In genomic region chr1:202323731-202324130, GRCh38 we compare ENCODE assay signal across 20 cellular contexts. TPM values are rescaled to one million over a fixed set of nuclear protein-coding genes. Genes with fewer than 3 reads are reported as not detected.
A peak's percentile ranks its signal among the peaks of the same experiment; 100 is the strongest.
DNase-seq lines count a peak whose midpoint lies in the region; ATAC-seq and TF ChIP-seq lines count a peak whose summit lies in the region.
"Had no signal": no experiment of that assay in that cellular context is flagged by ENCODE, and none has a peak within 500 bp of the region (broad histone marks: within the 10 kb centered on the region; RNA-seq: fewer than 3 reads in every experiment).

No MANE protein-coding gene starts in this region.

- ATAC-seq in effector memory CD8-positive, alpha-beta T cell (replicated peaks): no peak
- ATAC-seq in natural killer cell: no peak
- ATAC-seq: A549, GM23338, PC-3 had no signal

- peak overlapping the region; percentile 9 to 32 for H3K27ac Mint-ChIP-seq in effector memory CD8-positive, alpha-beta T cell
- H3K27ac Mint-ChIP-seq in natural killer cell: peak overlapping the region in 1 of 2 donors; percentile 27
- H3K27ac Mint-ChIP-seq: GM23338 had no signal

- no peak overlapping the region for H3K27ac ChIP-seq in testis
- H3K27ac ChIP-seq: A549 had no signal

- 78 to 80% methylated on average over 4 of the region's 4 CpGs for WGBS in testis, 2 donors

- no peaks in the 10 kb centered on the region for H3K9me3 ChIP-seq in testis
- H3K9me3 ChIP-seq: A549, SK-N-SH had no signal

- H3K9me3 Mint-ChIP-seq in effector memory CD8-positive, alpha-beta T cell: no peaks in the 10 kb centered on the region
- H3K9me3 Mint-ChIP-seq in natural killer cell: no peaks in the 10 kb centered on the region
- H3K9me3 Mint-ChIP-seq: CD8-positive, alpha-beta memory T cell; GM23338 had no signal

- H3K36me3 ChIP-seq in testis (ENCODE audit: low read depth, missing control alignments): no peaks in the 10 kb centered on the region

- H3K4me3 Mint-ChIP-seq in effector memory CD8-positive, alpha-beta T cell: no peak overlapping the region
- H3K4me3 Mint-ChIP-seq in natural killer cell: no peak overlapping the region
- H3K4me3 Mint-ChIP-seq: CD8-positive, alpha-beta memory T cell; GM23338 had no signal

- peaks cover 0 to 2% of the 10 kb centered on the region in 2 donors for H3K4me1 Mint-ChIP-seq in effector memory CD8-positive, alpha-beta T cell (ENCODE audit: low read depth in 2 of 2)
- no peaks in the 10 kb centered on the region for H3K4me1 Mint-ChIP-seq in natural killer cell
- H3K4me1 Mint-ChIP-seq: CD8-positive, alpha-beta memory T cell had no signal

- intact Hi-C loops in testis (cut with DNase I; ENCODE audit: low total_unique reads): no loop called here
- intact Hi-C loops in natural killer cell (cut with micrococcal nuclease): no loop called here

- no peaks in the 10 kb centered on the region for H3K27me3 ChIP-seq in testis

- no peaks in the 10 kb centered on the region for H3K4me1 ChIP-seq in testis
- H3K4me1 ChIP-seq: A549 had no signal

- H3K36me3 Mint-ChIP-seq in effector memory CD8-positive, alpha-beta T cell (ENCODE audit: insufficient read depth): peaks cover 3% of the 10 kb centered on the region
- H3K36me3 Mint-ChIP-seq in natural killer cell: no peaks in the 10 kb centered on the region

- TF ChIP-seq CTCF in testis (IDR thresholded peaks at IDR 0.05) (no peak), natural killer cell (IDR thresholded peaks at IDR 0.05) (no peak)

- H3K4me3 ChIP-seq in testis: no peak overlapping the region
- H3K4me3 ChIP-seq: A549, GM23338 had no signal

- peak; percentile 4 for DNase-seq in NCI-H748 (lab: John Stamatoyannopoulos, UW; ENCODE audit: unreplicated experiment)
- DNase-seq in NCI-H748 treated with DMSO at 0.1 percent for 48 hours (lab: John Stamatoyannopoulos, UW): no peak
- DNase-seq in NCI-H146 treated with DMSO at 0.1 percent for 48 hours (lab: John Stamatoyannopoulos, UW; ENCODE audit: unreplicated experiment): peak; percentile 42
- DNase-seq in effector memory CD8-positive, alpha-beta T cell: no peak
- DNase-seq in testis: peak; percentile 1
- DNase-seq in NCI-H226: no peak
- DNase-seq in natural killer cell: no peak
- no peak for DNase-seq in T-helper 9 cell
- DNase-seq: CD8-positive, alpha-beta memory T cell; MM.1S; NCI-H1092 treated with DMSO at 0.1 percent for 48 hours; NCI-H2029; NCI-H446 treated with DMSO at 0.1 percent for 48 hours; NCI-H82; PC-3; RPMI8226; SHP77 treated with DMSO at 0.1 percent for 48 hours; SK-N-SH had no signal

- no peak for TF ChIP-seq POLR2A in testis (IDR thresholded peaks at IDR 0.05)

- no peaks in the 10 kb centered on the region for H3K27me3 Mint-ChIP-seq in effector memory CD8-positive, alpha-beta T cell
- H3K27me3 Mint-ChIP-seq in natural killer cell (ENCODE audit: low read depth in 2 of 2): no peaks in the 10 kb centered on the region

RNA-seq across cellular contexts. Expression of gene UBE2T, which starts 18.0 kb away (rescaled TPM):
- 10 to 100 TPM; 29.9 to 43.9 TPM for total RNA-seq in testis
- polyA plus RNA-seq in testis (ENCODE audit: insufficient read depth, low read depth, low replicate concordance): 49.0 TPM
- 1 to 10 TPM in 2 of 3 donors, under 1 TPM in 1; 0.92 to 2.3 (median 1.3) TPM for total RNA-seq in natural killer cell

RNA-seq across cellular contexts. Expression of gene PPP1R12B, which starts 24.8 kb away (rescaled TPM):
- total RNA-seq in testis (10 to 100 TPM; 54.6 to 61.2 TPM), natural killer cell (10 to 100 TPM; 27.8 to 47.5 (median 46.5) TPM)
- polyA plus RNA-seq in testis (ENCODE audit: insufficient read depth, low read depth, low replicate concordance): 32.6 TPM

Comparison
In these comparisons a context has a peak if more than half of its experiments do, and no peak if none do; other contexts are left out.
1. DNase-seq: peak in NCI-H748 (single experiment), NCI-H146 treated with DMSO at 0.1 percent for 48 hours (single experiment) and testis (single experiment); none in NCI-H748 treated with DMSO at 0.1 percent for 48 hours (single experiment), effector memory CD8-positive, alpha-beta T cell (0 of 3), NCI-H226 (single experiment), natural killer cell (single experiment) and T-helper 9 cell (single experiment).
2. RNA of gene UBE2T, which starts 18.0 kb away (total RNA-seq): 29.9 to 43.9 TPM in testis; 0.92 to 2.3 TPM in natural killer cell; every median in the first group is over 4 times any median in the second.